Comparison of ENCODE assay signal across 1 cellular context in genomic region chr1:1001631-1002300, GRCh38.
TF ChIP-seq lines count a peak whose summit lies in the region.

No MANE protein-coding gene starts in this region.

TF ChIP-seq in HepG2, 621 proteins besides CTCF, POLR2A, EP300 and RAD21 (continued from another document and continues in another):
- TF ChIP-seq ZNF687 (CRISPR knock-in tag; IDR thresholded peaks at IDR 0.05): peak; percentile 58
- no peak for TF ChIP-seq SKI (IDR thresholded peaks at IDR 0.05; ENCODE audit: partially characterized antibody)
- TF ChIP-seq THAP7 (CRISPR knock-in tag; IDR thresholded peaks at IDR 0.05): no peak
- TF ChIP-seq ZNF691 (CRISPR knock-in tag; IDR thresholded peaks at IDR 0.05; ENCODE audit: borderline replicate concordance, low read depth): no peak
- no peak for TF ChIP-seq ZNF672 (CRISPR knock-in tag; IDR thresholded peaks at IDR 0.05)
- TF ChIP-seq ZMYM2 (CRISPR knock-in tag; IDR thresholded peaks at IDR 0.05): no peak
- TF ChIP-seq THRA (CRISPR knock-in tag; IDR thresholded peaks at IDR 0.05; ENCODE audit: borderline replicate concordance): peak; percentile 97
- no peak for TF ChIP-seq ELF1 (CRISPR knock-in tag; IDR thresholded peaks at IDR 0.05)
- no peak for TF ChIP-seq IKZF4 (CRISPR knock-in tag; IDR thresholded peaks at IDR 0.05; ENCODE audit: borderline replicate concordance, low read depth, not compliant biosample characterization)
- peak; percentile 70; the same call in 1 of the 2 replicates for TF ChIP-seq BORCS8-MEF2B (CRISPR knock-in tag; IDR thresholded peaks at IDR 0.05)
- TF ChIP-seq PTBP1 (IDR thresholded peaks at IDR 0.05; ENCODE audit: low read depth, low read length, poor library complexity, severe bottlenecking): no peak
- TF ChIP-seq MZF1 (CRISPR knock-in tag; IDR thresholded peaks at IDR 0.05; ENCODE audit: borderline replicate concordance): no peak
- TF ChIP-seq ZNF670 (CRISPR knock-in tag; IDR thresholded peaks at IDR 0.05; ENCODE audit: borderline replicate concordance): no peak
- no peak for TF ChIP-seq GZF1 (CRISPR knock-in tag; IDR thresholded peaks at IDR 0.05)
- TF ChIP-seq ZNF407 (CRISPR knock-in tag; IDR thresholded peaks at IDR 0.05; ENCODE audit: not compliant biosample characterization): no peak
- no peak for TF ChIP-seq GRHL1 (CRISPR knock-in tag; conservative IDR thresholded peaks at IDR 0.05)
- no peak; the same call in 1 of the 2 replicates for TF ChIP-seq CBX5 (CRISPR knock-in tag; IDR thresholded peaks at IDR 0.05; ENCODE audit: borderline replicate concordance)
- no peak for TF ChIP-seq ZBTB40 (IDR thresholded peaks at IDR 0.05)
- 0 out of 2 replicates have a peak, but pooled peaks have one; percentile 34 for TF ChIP-seq ZBTB40 (CRISPR knock-in tag; IDR thresholded peaks at IDR 0.05)
- TF ChIP-seq KMT2A (CRISPR knock-in tag; IDR thresholded peaks at IDR 0.05): 0 out of 2 replicates have a peak, but pooled peaks have one; percentile 52
- TF ChIP-seq SNAPC5 (CRISPR knock-in tag; IDR thresholded peaks at IDR 0.05; ENCODE audit: borderline replicate concordance): no peak
- TF ChIP-seq ZNF564 (CRISPR knock-in tag; IDR thresholded peaks at IDR 0.05): peak; percentile 28; the same call in 1 of the 2 replicates
- TF ChIP-seq HNRNPK (IDR thresholded peaks at IDR 0.05; ENCODE audit: low read depth, low read length, poor library complexity, severe bottlenecking): no peak
- no peak for TF ChIP-seq GTF3A (CRISPR knock-in tag; conservative IDR thresholded peaks at IDR 0.05)
- TF ChIP-seq EEA1 (CRISPR knock-in tag; IDR thresholded peaks at IDR 0.05; ENCODE audit: borderline replicate concordance): peak; percentile 59; the same call in 1 of the 2 replicates
- TF ChIP-seq ZNF44 (CRISPR knock-in tag; IDR thresholded peaks at IDR 0.05): no peak
